3 cellular contexts compared by ENCODE assay signal in genomic region chr2:123976249-123976648, GRCh38. TPM values are rescaled to one million over a fixed set of nuclear protein-coding genes. Genes with fewer than 3 reads are reported as not detected.
"Had no signal": no experiment of that assay in that cellular context is flagged by ENCODE, and none has a peak within 500 bp of the region (broad histone marks: within the 10 kb centered on the region; RNA-seq: fewer than 3 reads in every experiment).

No MANE protein-coding gene starts in this region.

- H3K4me3 ChIP-seq: GM12878 had no signal

- ATAC-seq: GM12878 had no signal

- DNase-seq: GDM1, GF-D8 had no signal

RNA-seq across cellular contexts. Expression of gene CNTNAP5, which starts 48.8 kb away (rescaled TPM):
- total RNA-seq: GM12878 had no signal
- polyA plus RNA-seq: GM12878 had no signal
